In genomic region chr14:103056322-103057027, GRCh38 we compare ENCODE assay signal across 8 cellular contexts. TPM values are rescaled to one million over a fixed set of nuclear protein-coding genes. Genes with fewer than 3 reads are reported as not detected.
DNase-seq lines count a peak whose midpoint lies in the region; ATAC-seq and TF ChIP-seq lines count a peak whose summit lies in the region.

No MANE protein-coding gene starts in this region.

- no peaks in the 10 kb centered on the region for H3K27me3 ChIP-seq in sigmoid colon

- peak overlapping the region; percentile 76 to 98 (median 93) for H3K4me3 ChIP-seq in sigmoid colon

- ATAC-seq in GM18909 (IDR thresholded peaks at IDR 0.05; ENCODE audit: poor library complexity, unreplicated experiment) = no peak
- ATAC-seq in GM18870 (IDR thresholded peaks at IDR 0.05; ENCODE audit: unreplicated experiment) = no peak

- peak overlapping the region; percentile 80 for H3K27ac ChIP-seq in adipose tissue (ENCODE audit: low read depth, low read length)
- peak overlapping the region; percentile 86 to 97 (median 92) for H3K27ac ChIP-seq in sigmoid colon

- H3K9me3 ChIP-seq in sigmoid colon = no peaks in the 10 kb centered on the region

- H3K4me1 ChIP-seq in sigmoid colon = peaks cover 0 to 48% (median 38%) of the 10 kb centered on the region in 4 donors

- TF ChIP-seq EP300 in sigmoid colon (IDR thresholded peaks at IDR 0.05) = no peak

- WGBS in adipose tissue, 3 donors = 1 to 3% (median 2%) methylated on average over 26 to 50 of the region's 50 CpGs
- WGBS in sigmoid colon, 2 donors = 1 to 4% methylated on average over 50 of the region's 50 CpGs

- DNase-seq in NCI-H2081 (lab: John Stamatoyannopoulos, UW) (peak; percentile 78 to 85), NCI-H2081 treated with DMSO at 0.1 percent for 48 hours (lab: John Stamatoyannopoulos, UW) (no peak), LoVo (ENCODE audit: low spot score) (peak; percentile 55), hepatic stellate cell (ENCODE audit: low spot score) (peak; percentile 73), sigmoid colon (peak; percentile 83)

- no peaks in the 10 kb centered on the region for H3K36me3 ChIP-seq in sigmoid colon

- intact Hi-C loops in sigmoid colon (cut with DNase I) = no loop called here

- TF ChIP-seq POLR2A in sigmoid colon (IDR thresholded peaks at IDR 0.05) = no peak

- no peak for TF ChIP-seq CTCF in sigmoid colon (IDR thresholded peaks at IDR 0.05)

RNA-seq across cellular contexts. Expression of gene CDC42BPB, which starts 0.9 kb away (rescaled TPM):
- 10 to 100 TPM; 22.8 to 53.5 (median 39.0) TPM for polyA plus RNA-seq in adipose tissue
- 10 to 100 TPM; 58.5 to 82.3 (median 61.6) TPM for total RNA-seq in sigmoid colon
- 10 to 100 TPM; 18.0 to 51.5 (median 24.0) TPM for polyA plus RNA-seq in sigmoid colon

RNA-seq across cellular contexts. Expression of gene LBHD2, which starts 27.5 kb away (rescaled TPM):
- polyA plus RNA-seq in adipose tissue (1 to 10 TPM in 2 of 3 donors, under 1 TPM in 1; 0.09 to 3.6 (median 1.2) TPM), sigmoid colon (under 1 TPM in 1 of 3 donors, not detected in 2; 0.17 TPM)
- not detected for total RNA-seq in sigmoid colon

RNA-seq across cellular contexts. Expression of gene EXOC3L4, which starts 38.0 kb away (rescaled TPM):
- polyA plus RNA-seq in adipose tissue (1 to 10 TPM; 1.7 to 4.5 (median 1.7) TPM), sigmoid colon (10 to 100 TPM in 1 of 3 donors, 1 to 10 TPM in 2; 3.0 to 23.8 (median 6.0) TPM)
- 1 to 10 TPM in 2 of 4 donors, under 1 TPM in 2; 0.36 to 1.8 (median 0.90) TPM for total RNA-seq in sigmoid colon
